Comparison of ENCODE assay signal across 24 cellular contexts in the genomic region with DNA sequence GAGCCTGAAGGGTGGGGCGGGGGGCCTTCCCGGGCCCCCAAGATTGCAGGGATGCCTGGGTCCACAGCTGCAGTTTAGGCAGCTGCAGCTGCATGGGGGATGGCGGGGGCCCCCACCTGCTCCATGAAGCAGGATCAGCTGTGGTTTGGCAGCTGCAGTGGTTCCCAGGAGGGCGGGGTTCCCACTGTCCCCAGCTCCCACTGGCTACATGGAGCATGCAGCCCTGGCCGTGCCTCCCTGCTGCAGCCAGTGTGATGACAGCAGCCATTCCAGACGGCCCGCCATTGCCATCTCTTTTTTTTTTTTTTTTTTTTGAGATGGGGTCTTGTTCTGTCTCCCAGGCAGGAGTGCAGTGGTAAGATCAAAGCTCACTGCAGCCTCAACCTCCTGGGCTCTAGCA. TPM values are rescaled to one million over a fixed set of nuclear protein-coding genes. Genes with fewer than 3 reads are reported as not detected.
"Had no signal": no experiment of that assay in that cellular context is flagged by ENCODE, and none has a peak within 500 bp of the region (broad histone marks: within the 10 kb centered on the region; RNA-seq: fewer than 3 reads in every experiment).

No MANE protein-coding gene starts in this region.

- H3K9me3 ChIP-seq: ascending aorta, esophagus squamous epithelium, heart right ventricle, psoas muscle, testis, transverse colon had no signal

- H3K4me3 ChIP-seq: ascending aorta, esophagus squamous epithelium, heart right ventricle, lung, psoas muscle, testis, transverse colon had no signal

- H3K36me3 ChIP-seq: ascending aorta, esophagus squamous epithelium, transverse colon had no signal

- H3K27ac ChIP-seq: ascending aorta, epithelial cell of prostate, esophagus squamous epithelium, parathyroid adenoma, psoas muscle, testis, transverse colon, VCaP had no signal

- H3K4me1 ChIP-seq: ascending aorta, esophagus squamous epithelium, parathyroid adenoma, psoas muscle, testis had no signal

- DNase-seq: activated CD4-positive, alpha-beta T cell treated with anti-CD3 and anti-CD28 coated beads for 4 hours; activated CD4-positive, alpha-beta T cell treated with anti-CD3 and anti-CD28 coated beads, Interleukin-2, amount 50 U/mL, for 4 hours; activated effector memory CD4-positive, alpha-beta T cell treated with Interleukin-2 at 50 U/mL for 16 hours; activated naive CD4-positive, alpha-beta T cell treated with Interleukin-2 at 50 U/mL for 16 hours; dermis blood vessel endothelial cell; effector CD4-positive, alpha-beta T cell; esophagus squamous epithelium; foreskin melanocyte; naive B cell; nephron progenitor cell; stimulated activated CD4-positive, alpha-beta T cell treated with anti-CD3 and anti-CD28 coated beads, Interleukin-12 subunit alpha, Interleukin-12 subunit beta, amount 100 ng/mL, for 4 hours; stimulated activated CD4-positive, alpha-beta T cell treated with anti-CD3 and anti-CD28 coated beads, Interleukin-4, amount 100 ng/mL, for 1 hour; stimulated activated naive CD8-positive, alpha-beta T cell treated with anti-CD3 and anti-CD28 coated beads, Interleukin-15, Interleukin-2, amounts not matched to agents 100 U/mL and 50 U/mL, for 24 hours; T-helper 9 cell; testis; transverse colon had no signal

- ATAC-seq: stimulated activated naive CD8-positive, alpha-beta T cell treated with anti-CD3 and anti-CD28 coated beads, Interleukin-15, Interleukin-2, amounts not matched to agents 100 U/mL and 50 U/mL, for 24 hours had no signal

RNA-seq across cellular contexts. Expression of a gene that starts 1.0 kb away (rescaled TPM):
- total RNA-seq: dermis blood vessel endothelial cell, glomerular endothelial cell had no signal

RNA-seq across cellular contexts. Expression of a gene that starts 8.0 kb away (rescaled TPM):
- total RNA-seq: dermis blood vessel endothelial cell, glomerular endothelial cell had no signal

RNA-seq across cellular contexts. Expression of a gene that starts 17.6 kb away (rescaled TPM):
- total RNA-seq: dermis blood vessel endothelial cell, glomerular endothelial cell had no signal
